8 cellular contexts compared by ENCODE assay signal in the genomic region with DNA sequence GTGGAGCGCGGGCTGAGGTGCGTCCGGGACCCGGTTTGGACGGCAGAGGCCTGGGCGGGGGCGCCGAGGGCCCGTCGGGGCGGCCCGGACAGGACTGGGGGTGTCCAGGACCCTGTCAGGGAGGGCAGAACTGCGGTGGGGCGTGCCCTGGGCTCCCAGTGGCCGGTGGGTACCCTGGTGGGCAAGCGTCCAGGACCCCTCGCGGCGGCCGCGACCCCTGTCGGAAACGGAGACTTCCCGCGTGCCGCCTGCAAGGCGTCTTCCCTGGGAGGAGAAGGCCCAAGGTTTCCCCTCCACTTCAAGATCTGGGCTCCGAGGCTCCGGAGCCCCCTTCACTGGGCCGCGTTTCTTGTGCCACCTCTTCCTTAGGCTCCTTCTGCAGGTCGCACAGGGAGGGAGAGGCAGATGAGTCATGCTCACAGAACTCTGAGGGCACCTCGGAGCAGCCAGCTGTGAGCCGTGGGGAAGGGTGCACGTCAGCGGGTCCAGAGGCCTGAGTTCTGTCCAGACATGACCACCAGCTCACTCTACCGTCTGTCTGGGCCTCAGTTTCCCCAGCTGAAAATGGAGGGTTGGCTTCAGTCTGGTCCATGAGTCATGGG. TPM values are rescaled to one million over a fixed set of nuclear protein-coding genes. Genes with fewer than 3 reads are reported as not detected.
DNase-seq lines count a peak whose midpoint lies in the region; ATAC-seq, FAIRE-seq and TF ChIP-seq lines count a peak whose summit lies in the region.

No MANE protein-coding gene starts in this region.

- H3K4me1 ChIP-seq in mononuclear cell (ENCODE audit: insufficient read depth, low read length) = peaks cover 69% of the 10 kb centered on the region

- H3K4me3 ChIP-seq in bronchial epithelial cell (ENCODE audit: low read depth, low read length) (peak overlapping the region; percentile 27), mononuclear cell (ENCODE audit: low read length) (peak overlapping the region; percentile 64)

- no peaks in the 10 kb centered on the region for H3K9me3 ChIP-seq in mononuclear cell (ENCODE audit: low read depth, low read length)

- H3K36me3 ChIP-seq in bronchial epithelial cell (ENCODE audit: control insufficient read depth, insufficient read depth, low read length) = no peaks in the 10 kb centered on the region

- peak; percentile 2 for ATAC-seq in HG03280 (IDR thresholded peaks at IDR 0.05; ENCODE audit: unreplicated experiment)

- DNase-seq in NCI-H1417 (lab: John Stamatoyannopoulos, UW) (peak in 2 of 3 experiments; percentile 21 to 23), NCI-H1417 treated with DMSO at 0.1 percent for 48 hours (lab: John Stamatoyannopoulos, UW) (no peak), bronchial epithelial cell (ENCODE audit: low read depth) (peak; percentile 38), SW480 (ENCODE audit: low spot score) (no peak), epidermal melanocyte (ENCODE audit: insufficient read length, low spot score) (no peak), NCI-H1436 (lab: John Stamatoyannopoulos, UW) (no peak)

- FAIRE-seq in bronchial epithelial cell (lab: Jason Lieb, UNC) = no peak

- no peak for TF ChIP-seq CTCF in bronchial epithelial cell (IDR thresholded peaks at IDR 0.05; ENCODE audit: insufficient read depth, low read length, severe bottlenecking)

- H3K27me3 ChIP-seq in bronchial epithelial cell (ENCODE audit: control insufficient read depth, insufficient read depth, low read length) = peaks cover 15% of the 10 kb centered on the region
- H3K27me3 ChIP-seq in mononuclear cell (ENCODE audit: insufficient read depth, low read length) = peaks cover 23% of the 10 kb centered on the region

RNA-seq across cellular contexts. Expression of a gene that starts 0.5 kb away (rescaled TPM):
- total RNA-seq in bronchial epithelial cell = 0.13 and 0.26 TPM in 2 replicates
- total RNA-seq in mononuclear cell = 88.9 TPM

RNA-seq across cellular contexts. Expression of a gene that starts 59.1 kb away (rescaled TPM):
- not detected in 2 replicates for total RNA-seq in bronchial epithelial cell
- 0.10 TPM for total RNA-seq in mononuclear cell

Comparison
In these comparisons a context has a peak if more than half of its experiments do, and no peak if none do; other contexts are left out.
1. DNase-seq: peak in NCI-H1417 (2 of 3) and bronchial epithelial cell (single experiment); none in NCI-H1417 treated with DMSO at 0.1 percent for 48 hours (single experiment), SW480 (single experiment), epidermal melanocyte (single experiment) and NCI-H1436 (single experiment).
2. RNA of a gene that starts 0.5 kb away (total RNA-seq): 88.9 TPM in mononuclear cell (single experiment); 0.13 to 0.26 TPM in bronchial epithelial cell; every median in the first group is over 10 times any median in the second.